ENCODE assay signal across 20 cellular contexts in genomic region chr16:67395105-67395457, GRCh38. TPM values are rescaled to one million over a fixed set of nuclear protein-coding genes. Genes with fewer than 3 reads are reported as not detected.
A peak's percentile ranks its signal among the peaks of the same experiment; 100 is the strongest.
DNase-seq lines count a peak whose midpoint lies in the region; ATAC-seq and TF ChIP-seq lines count a peak whose summit lies in the region.
"Had no signal": no experiment of that assay in that cellular context is flagged by ENCODE, and none has a peak within 500 bp of the region (broad histone marks: within the 10 kb centered on the region; RNA-seq: fewer than 3 reads in every experiment).

No MANE protein-coding gene starts in this region.

- H3K4me1 ChIP-seq in lower lobe of right lung (peaks cover 81% of the 10 kb centered on the region), A673 (ENCODE audit: insufficient read depth, low read length, poor library complexity, severe bottlenecking) (peaks cover 14% of the 10 kb centered on the region)

- H3K4me1 Mint-ChIP-seq in Calu3 (ENCODE audit: low read depth, unreplicated experiment), result peaks cover 45% of the 10 kb centered on the region

- H3K9me3 ChIP-seq in WERI-Rb-1 (ENCODE audit: severe bottlenecking) (no peaks in the 10 kb centered on the region), lower lobe of right lung (no peaks in the 10 kb centered on the region), A673 (ENCODE audit: low read depth, low read length, poor library complexity, severe bottlenecking) (no peaks in the 10 kb centered on the region)

- CTCF ChIA-PET in Calu3 (lab: Charles Lee) (interaction anchor here (1.5 kb wide), 1 partner anchor 111 kb away, joined by 4 read pairs; no protein-coding TSS in a partner anchor), A673 (lab: Charles Lee) (interaction anchor here (1.1 kb wide), 1 partner anchor 68 kb away, joined by 3 read pairs; no protein-coding TSS in a partner anchor)

- intact Hi-C loops in Calu3 (cut with micrococcal nuclease; ENCODE audit: unreplicated experiment) (loop anchor here (1.0 to 5.0 kb wide), 4 partner anchors 33 to 133 kb away; partner anchors contain the start of genes KCTD19 and LRRC36), lower lobe of right lung (cut with DNase I) (no loop called here), A673 (cut with micrococcal nuclease; ENCODE audit: unreplicated experiment) (loop anchor here (5.0 kb wide), 1 partner anchor 443 kb away; no protein-coding TSS in a partner anchor)

- ATAC-seq in lower lobe of right lung (no peak), HG03108 (IDR thresholded peaks at IDR 0.05; ENCODE audit: unreplicated experiment) (no peak)
- ATAC-seq: Panc1 had no signal

- peak overlapping the region; percentile 46 for H3K4me3 Mint-ChIP-seq in Calu3 (ENCODE audit: low read depth, unreplicated experiment)

- TF ChIP-seq CTCF in Calu3 (IDR thresholded peaks at IDR 0.05; ENCODE audit: unreplicated experiment) (no peak), WERI-Rb-1 (IDR thresholded peaks at IDR 0.05; ENCODE audit: low read depth, low read length) (no peak), lower lobe of right lung (IDR thresholded peaks at IDR 0.05) (no peak), A673 (conservative IDR thresholded peaks at IDR 0.05; ENCODE audit: low read depth, low read length) (no peak)

- POLR2A ChIA-PET in A673 (lab: Charles Lee; ENCODE audit: low non-redundant PET), result no interaction called here

- H3K4me3 ChIP-seq in WERI-Rb-1 (ENCODE audit: low read depth, low read length) (no peak overlapping the region), lower lobe of right lung (peak overlapping the region; percentile 58), skin epidermis (peak overlapping the region in 1 of 7 experiments; percentile 44), A673 (ENCODE audit: low read depth, low read length, poor library complexity, severe bottlenecking) (no peak overlapping the region)

- H3K27me3 ChIP-seq in WERI-Rb-1 (ENCODE audit: insufficient read depth, low read depth, severe bottlenecking) (no peaks in the 10 kb centered on the region), lower lobe of right lung (ENCODE audit: low read depth) (peaks cover 7% of the 10 kb centered on the region), A673 (replicated peaks; ENCODE audit: insufficient read depth, low read depth, low read length, poor library complexity) (peaks cover 8% of the 10 kb centered on the region)

- H3K36me3 Mint-ChIP-seq in Calu3 (ENCODE audit: insufficient read depth, unreplicated experiment), result peaks cover 61% of the 10 kb centered on the region
- H3K36me3 Mint-ChIP-seq: type B pancreatic cell had no signal

- H3K27me3 Mint-ChIP-seq in Calu3 (ENCODE audit: unreplicated experiment), result no peaks in the 10 kb centered on the region

- no peak for DNase-seq in Calu3
- no peak for DNase-seq in WERI-Rb-1
- DNase-seq in lower lobe of right lung, result no peak
- no peak for DNase-seq in SW480 (ENCODE audit: low spot score)
- no peak for DNase-seq in middle frontal gyrus (ENCODE audit: extremely low spot score, low spot score)
- DNase-seq in A673 (ENCODE audit: low spot score), result no peak
- DNase-seq: activated CD4-positive, CD25-positive, alpha-beta regulatory T cell treated with anti-CD3 and anti-CD28 coated beads, Interleukin-2, amount 50 U/mL, for 72 hours; activated naive CD4-positive, alpha-beta T cell treated with anti-CD3 and anti-CD28 coated beads, Interleukin-2, amount 50 U/mL, for 16 hours; AML-193; effector memory CD4-positive, alpha-beta T cell; stimulated activated CD8-positive, alpha-beta memory T cell treated with anti-CD3 and anti-CD28 coated beads, Interleukin-4, amount 100 ng/mL, for 48 hours; T-helper 1 cell had no signal

- BruUV-seq in Calu3 (replicated peaks; lab: Mats Ljungman, UMichigan) (no TSS peak), A673 (replicated peaks; lab: Mats Ljungman, UMichigan) (no TSS peak)

- H3K36me3 ChIP-seq in WERI-Rb-1 (no peaks in the 10 kb centered on the region), lower lobe of right lung (no peaks in the 10 kb centered on the region), A673 (ENCODE audit: insufficient read depth, low read length, poor library complexity, severe bottlenecking) (no peaks in the 10 kb centered on the region)

- H3K9me3 Mint-ChIP-seq in Calu3 (ENCODE audit: low read depth, unreplicated experiment), result no peaks in the 10 kb centered on the region
- H3K9me3 Mint-ChIP-seq: type B pancreatic cell had no signal

- H3K27ac ChIP-seq in WERI-Rb-1 (peak overlapping the region; percentile 90), lower lobe of right lung (peak overlapping the region; percentile 76), skin epidermis (peak overlapping the region in 12 of 21 experiments; percentile 18 to 89 (median 70)), A673 (ENCODE audit: low read depth, low read length, poor library complexity, severe bottlenecking) (no peak overlapping the region)
- H3K27ac ChIP-seq: GM23248 had no signal

- peak overlapping the region; percentile 90 for H3K27ac Mint-ChIP-seq in Calu3 (ENCODE audit: unreplicated experiment)

RNA-seq across cellular contexts. Expression of gene TPPP3, which starts 1.8 kb away (rescaled TPM):
- total RNA-seq in Calu3 (2022) (8.5 and 8.8 TPM in 2 replicates), lower lobe of right lung (123 TPM), A673 (2021) (0.28 and 0.31 TPM in 2 replicates)
- total RNA-seq: bronchial epithelial cell, GM23248 had no signal

RNA-seq across cellular contexts. Expression of gene ZDHHC1, which starts 21.2 kb away (rescaled TPM):
- total RNA-seq in Calu3 (2022) (22.6 and 24.4 TPM in 2 replicates), lower lobe of right lung (18.9 TPM), A673 (2021) (5.3 and 6.8 TPM in 2 replicates)

RNA-seq across cellular contexts. Expression of gene HSD11B2, which starts 35.8 kb away (rescaled TPM):
- total RNA-seq in Calu3 (2022) (10.2 and 10.8 TPM in 2 replicates), lower lobe of right lung (2.9 TPM), A673 (2021) (1.6 and 2.3 TPM in 2 replicates)
- total RNA-seq: fibroblast of villous mesenchyme, GM23248, pulmonary artery endothelial cell had no signal

Comparison
In these comparisons a context has a peak if more than half of its experiments do, and no peak if none do; other contexts are left out.
1. RNA of gene TPPP3, which starts 1.8 kb away (total RNA-seq): 123 TPM in lower lobe of right lung (single experiment); 8.5 to 8.8 TPM in Calu3 and 0.28 to 0.31 TPM in A673; every median in the first group is over 10 times any median in the second.